In genomic region chr13:101552286-101552685, GRCh38 we compare ENCODE assay signal across 22 cellular contexts.
DNase-seq lines count a peak whose midpoint lies in the region; ATAC-seq and TF ChIP-seq lines count a peak whose summit lies in the region.
"Had no signal": no experiment of that assay in that cellular context is flagged by ENCODE, and none has a peak within 500 bp of the region (broad histone marks: within the 10 kb centered on the region; RNA-seq: fewer than 3 reads in every experiment).

No MANE protein-coding gene starts in this region.

- H3K4me1 ChIP-seq in osteoblast (ENCODE audit: insufficient read depth, low read length) = peaks cover 21% of the 10 kb centered on the region
- H3K4me1 ChIP-seq: BLaER1 had no signal

- no peaks in the 10 kb centered on the region for H3K36me3 ChIP-seq in SK-N-MC (ENCODE audit: insufficient read depth, low read length)
- no peaks in the 10 kb centered on the region for H3K36me3 ChIP-seq in osteoblast (ENCODE audit: insufficient read depth, low read length)
- H3K36me3 ChIP-seq: BLaER1 had no signal

- peaks cover 81% of the 10 kb centered on the region for H3K79me2 ChIP-seq in osteoblast (ENCODE audit: insufficient read depth, low read length)

- no peaks in the 10 kb centered on the region for H3K36me3 Mint-ChIP-seq in natural killer cell treated with Interleukin-12 subunit alpha and Interleukin-12 subunit beta and Interleukin-15 and Interleukin-18, amount 100 ng/mL, for 72 hours

- H3K4me3 ChIP-seq in SK-N-MC = no peak overlapping the region
- H3K4me3 ChIP-seq in fibroblast of mammary gland (ENCODE audit: control insufficient read depth, low read depth, low read length) = no peak overlapping the region
- no peak overlapping the region for H3K4me3 ChIP-seq in osteoblast (ENCODE audit: insufficient read depth, low read length)
- H3K4me3 ChIP-seq: BLaER1, GM23338 had no signal

- no peak overlapping the region for H3K4me3 Mint-ChIP-seq in natural killer cell treated with Interleukin-12 subunit alpha and Interleukin-12 subunit beta and Interleukin-15 and Interleukin-18, amount 100 ng/mL, for 72 hours
- H3K4me3 Mint-ChIP-seq: CD4-positive, alpha-beta T cell; GM23338 had no signal

- no peak for TF ChIP-seq CTCF in fibroblast of mammary gland (conservative IDR thresholded peaks at IDR 0.05; ENCODE audit: control insufficient read depth, insufficient read depth, low read depth, low read length)
- no peak for TF ChIP-seq CTCF in osteoblast (IDR thresholded peaks at IDR 0.05; ENCODE audit: extremely low read depth, low read depth, low read length)

- no peak for DNase-seq in SK-N-MC (ENCODE audit: low read depth, low spot score)
- peak; percentile 35 for DNase-seq in fibroblast of mammary gland (ENCODE audit: low read depth)
- no peak for DNase-seq in osteoblast (ENCODE audit: insufficient read length, low spot score, missing footprints)
- no peak for DNase-seq in NCI-H2171 treated with DMSO at 0.1 percent for 48 hours (lab: John Stamatoyannopoulos, UW)
- no peak for DNase-seq in natural killer cell treated with Interleukin-12 subunit alpha and Interleukin-12 subunit beta and Interleukin-15 and Interleukin-18, amount 100 ng/mL, for 72 hours (ENCODE audit: low spot score)
- no peak for DNase-seq in activated naive CD4-positive, alpha-beta T cell treated with anti-CD3 and anti-CD28 coated beads, Interleukin-2, amount 50 U/mL, for 16 hours
- no peak for DNase-seq in retina
- DNase-seq: CD4-positive, alpha-beta T cell; COR-L47; DMS 273 treated with DMSO at 0.1 percent for 48 hours; DND-41; NCI-H1105; NCI-H2029 treated with DMSO at 0.1 percent for 48 hours; NCI-H345; NCI-H524; NCI-H774; NK-92 treated with Interleukin-12 subunit alpha and Interleukin-12 subunit beta, amount 100 ng/mL, for 24 hours; SHP77 treated with DMSO at 0.1 percent for 48 hours had no signal

- H3K27ac Mint-ChIP-seq in natural killer cell treated with Interleukin-12 subunit alpha and Interleukin-12 subunit beta and Interleukin-15 and Interleukin-18, amount 100 ng/mL, for 72 hours = no peak overlapping the region
- H3K27ac Mint-ChIP-seq: CD4-positive, alpha-beta T cell; GM23338 had no signal

- peak overlapping the region; percentile 88 for H3K27ac ChIP-seq in SK-N-MC
- peak overlapping the region; percentile 29 for H3K27ac ChIP-seq in osteoblast (ENCODE audit: low read depth, low read length)
- H3K27ac ChIP-seq: BLaER1, KMS-11, RWPE1 had no signal

- peaks cover 3 to 10% of the 10 kb centered on the region in 2 donors for H3K27me3 Mint-ChIP-seq in natural killer cell treated with Interleukin-12 subunit alpha and Interleukin-12 subunit beta and Interleukin-15 and Interleukin-18, amount 100 ng/mL, for 72 hours

- no peaks in the 10 kb centered on the region for H3K9me3 Mint-ChIP-seq in natural killer cell treated with Interleukin-12 subunit alpha and Interleukin-12 subunit beta and Interleukin-15 and Interleukin-18, amount 100 ng/mL, for 72 hours
- H3K9me3 Mint-ChIP-seq: CD4-positive, alpha-beta T cell; GM23338 had no signal

- H3K4me1 Mint-ChIP-seq in natural killer cell treated with Interleukin-12 subunit alpha and Interleukin-12 subunit beta and Interleukin-15 and Interleukin-18, amount 100 ng/mL, for 72 hours (ENCODE audit: low read depth in 2 of 2) = no peaks in the 10 kb centered on the region
- H3K4me1 Mint-ChIP-seq: GM23338 had no signal

- no peak for ATAC-seq in natural killer cell treated with Interleukin-12 subunit alpha and Interleukin-12 subunit beta and Interleukin-15 and Interleukin-18, amount 100 ng/mL, for 72 hours
- ATAC-seq: GM23338 had no signal

- H4K20me1 ChIP-seq in osteoblast (ENCODE audit: insufficient read depth, low read length) = peaks cover 25% of the 10 kb centered on the region
- H4K20me1 ChIP-seq: BLaER1 had no signal

- no peaks in the 10 kb centered on the region for H3K27me3 ChIP-seq in osteoblast (ENCODE audit: insufficient read depth, low read length)
- H3K27me3 ChIP-seq: BLaER1 had no signal

- peak overlapping the region; percentile 40 for H3K9ac ChIP-seq in SK-N-MC (ENCODE audit: insufficient read length)
- H3K9ac ChIP-seq: BLaER1, KMS-11 had no signal

- H3K9me3 ChIP-seq in SK-N-MC (ENCODE audit: low read depth, low read length) = no peaks in the 10 kb centered on the region
- H3K9me3 ChIP-seq in osteoblast (ENCODE audit: low read depth, low read length) = no peaks in the 10 kb centered on the region
- H3K9me3 ChIP-seq: BLaER1 had no signal

- H3K4me2 ChIP-seq in osteoblast (ENCODE audit: insufficient read depth, low read length) = peak overlapping the region; percentile 19
- H3K4me2 ChIP-seq: BLaER1, GM23338, KMS-11 had no signal

- H2AFZ ChIP-seq in osteoblast (ENCODE audit: low read length) = no peak overlapping the region
